In the genomic region with DNA sequence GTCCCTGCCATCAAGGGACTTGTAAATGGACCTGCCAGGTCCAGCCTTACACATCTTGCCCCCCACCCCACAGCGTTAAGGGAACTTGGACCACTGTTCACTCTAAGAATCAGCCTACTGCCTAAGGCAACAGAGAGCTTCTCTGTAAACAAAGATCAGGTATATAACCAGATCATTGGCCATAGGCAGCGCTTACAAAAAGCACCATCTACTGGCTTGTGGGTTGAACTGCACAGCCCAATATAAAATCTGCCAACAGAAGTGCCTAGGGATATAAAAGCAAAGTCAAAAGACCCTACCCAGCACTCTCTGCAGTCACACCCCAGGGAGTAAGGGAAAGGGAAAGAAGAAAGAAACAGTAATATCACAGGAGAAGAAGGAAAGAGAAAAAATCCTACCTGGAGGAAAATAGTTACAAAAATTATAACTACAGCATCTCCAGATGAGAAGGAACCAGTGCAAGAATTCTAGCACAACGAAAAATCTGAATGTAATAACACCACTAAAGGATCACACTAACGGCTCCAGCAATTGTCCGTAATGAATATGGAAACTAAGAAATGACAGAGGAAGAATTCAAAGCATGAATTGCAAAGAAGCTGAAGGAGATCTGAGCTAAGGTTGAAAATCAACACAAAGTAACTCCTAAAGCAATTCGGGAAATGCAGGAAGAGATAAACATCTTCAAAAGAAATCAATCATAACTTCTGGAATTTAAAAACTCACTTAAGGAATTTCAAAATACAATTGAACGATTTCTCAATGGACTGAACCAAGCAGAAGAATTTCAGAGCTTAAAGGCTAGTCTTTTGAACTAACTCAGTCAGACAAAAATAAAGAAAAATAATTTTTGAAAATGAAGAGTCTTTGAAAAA, we compare ENCODE assay signal across 8 cellular contexts.
DNase-seq lines count a peak whose midpoint lies in the region; ATAC-seq, FAIRE-seq and TF ChIP-seq lines count a peak whose summit lies in the region.

No MANE protein-coding gene starts in this region.

- H3K79me2 ChIP-seq in HepG2 (ENCODE audit: insufficient read depth, low read length): no peaks in the 10 kb centered on the region

- ATAC-seq in GM21619 (IDR thresholded peaks at IDR 0.05; ENCODE audit: unreplicated experiment) (peak; percentile 64), HepG2 (peak; percentile 93), GM21515 (IDR thresholded peaks at IDR 0.05; ENCODE audit: unreplicated experiment) (no peak)

- no peaks in the 10 kb centered on the region for H3K36me3 Mint-ChIP-seq in chondrocyte (ENCODE audit: low read depth)

- POLR2A ChIA-PET in HepG2 (lab: Yijun Ruan, JAX): interaction anchor here (1.0 kb wide), 1 partner anchor 627 kb away, joined by 3 read pairs; no protein-coding TSS in a partner anchor

- H3K4me3 Mint-ChIP-seq in chondrocyte (ENCODE audit: unreplicated experiment): no peak overlapping the region

- peaks cover 3% of the 10 kb centered on the region for H3K4me1 Mint-ChIP-seq in chondrocyte (ENCODE audit: low read depth)

- in situ Hi-C loops in HepG2 (cut with HindIII; ENCODE audit: extremely low pct_ligation_motif_present, low pct_unique_long_range_greater_than_20kb): no loop called here

- no peak overlapping the region for H3K4me3 ChIP-seq in HepG2 (replicated peaks in 1 of 3; ENCODE audit: insufficient read depth in 1 of 3, low read depth in 2 of 3, low read length in 3 of 3)

- no peak overlapping the region for H3K4me2 ChIP-seq in HepG2 (ENCODE audit: low read depth, low read length)

- no peak overlapping the region for H3K27ac Mint-ChIP-seq in chondrocyte (ENCODE audit: unreplicated experiment)

- peak; percentile 95 for DNase-seq in DMS53 (lab: John Stamatoyannopoulos, UW)
- peak; percentile 21 for DNase-seq in NCI-H1092 (lab: John Stamatoyannopoulos, UW)
- peak; percentile 27 for DNase-seq in T1000 (lab: John Stamatoyannopoulos, UW)
- DNase-seq in chondrocyte (ENCODE audit: low spot score): no peak
- DNase-seq in HepG2 (ENCODE audit: low spot score): peak; percentile 51
- DNase-seq in superior temporal gyrus (ENCODE audit: extremely low spot score): peak; percentile 57

- H2AFZ ChIP-seq in HepG2 (ENCODE audit: low read length): no peak overlapping the region

- peak; percentile 77 for TF ChIP-seq RAD21 in HepG2 (CRISPR knock-in tag; IDR thresholded peaks at IDR 0.05)

- TF ChIP-seq EP300 in HepG2 (IDR thresholded peaks at IDR 0.05; ENCODE audit: low read depth in 2 of 2, low read length in 2 of 2): no peak
- TF ChIP-seq EP300 in HepG2 (CRISPR knock-in tag; IDR thresholded peaks at IDR 0.05; ENCODE audit: borderline replicate concordance): no peak

- H3K36me3 ChIP-seq in HepG2 (replicated peaks in 1 of 2; ENCODE audit: control insufficient read depth in 1 of 2, insufficient read depth in 2 of 2, low read length in 2 of 2): no peaks in the 10 kb centered on the region

- H3K9me3 Mint-ChIP-seq in chondrocyte (ENCODE audit: low read depth): peaks cover 4% of the 10 kb centered on the region

- no peak overlapping the region for H3K9ac ChIP-seq in HepG2 (ENCODE audit: insufficient read depth, low read depth, low read length)

- intact Hi-C loops in HepG2 (cut with micrococcal nuclease; ENCODE audit: unreplicated experiment): loop anchor here (2.0 kb wide), 2 partner anchors 305 to 641 kb away; no protein-coding TSS in a partner anchor

- no peaks in the 10 kb centered on the region for H4K20me1 ChIP-seq in HepG2 (ENCODE audit: insufficient read depth, low read length)

- H3K4me1 ChIP-seq in HepG2 (ENCODE audit: insufficient read depth, low read length): peaks cover 10% of the 10 kb centered on the region; the same call in 1 of the 2 replicates

- no TSS peak for BruUV-seq in HepG2 (replicated peaks; lab: Mats Ljungman, UMichigan)

- H3K27me3 ChIP-seq in HepG2 (ENCODE audit: control insufficient read depth in 1 of 2, insufficient read depth in 2 of 2, low read length in 2 of 2): 0 out of 5 replicates have a peak, but pooled peaks cover 0 to 3% of the 10 kb centered on the region in 2 experiments

- peak; percentile 76 for FAIRE-seq in HepG2 (lab: Jason Lieb, UNC)

- no peak overlapping the region for H3K27ac ChIP-seq in HepG2 (ENCODE audit: extremely low read length, insufficient read depth, low read length)

- TF ChIP-seq CTCF in chondrocyte (IDR thresholded peaks at IDR 0.05): peak; percentile 86
- peak; percentile 84 for TF ChIP-seq CTCF in HepG2 (CRISPR knock-in tag; IDR thresholded peaks at IDR 0.05)

- H3K9me3 ChIP-seq in HepG2 (ENCODE audit: low read length): no peaks in the 10 kb centered on the region

- TF ChIP-seq POLR2A in HepG2 (IDR thresholded peaks at IDR 0.05; ENCODE audit: insufficient read depth in 1 of 2, low read depth in 2 of 2, low read length in 2 of 2): no peak

- no peaks in the 10 kb centered on the region for H3K27me3 Mint-ChIP-seq in chondrocyte (ENCODE audit: low read depth)

- CTCF ChIA-PET in HepG2 (lab: Yijun Ruan, JAX; ENCODE audit: low intra/inter-chr PET ratio, low total read pairs): interaction anchor here (0.6 to 1.8 kb wide), 3 partner anchors 309 to 642 kb away, joined by 3 to 9 read pairs (median 6); no protein-coding TSS in a partner anchor

- 11% methylated on average over 7 of the region's 7 CpGs for WGBS in HepG2 (ENCODE audit: low lambda C conversion rate)

TF ChIP-seq in HepG2, 621 proteins besides CTCF, POLR2A, EP300 and RAD21 (continues in another document):
- TF ChIP-seq ZNF703 (CRISPR knock-in tag; IDR thresholded peaks at IDR 0.05; ENCODE audit: borderline replicate concordance) (no peak), PTBP1 (IDR thresholded peaks at IDR 0.05; ENCODE audit: low read depth, low read length, poor library complexity, severe bottlenecking) (no peak), TARDBP (CRISPR knock-in tag; IDR thresholded peaks at IDR 0.05) (peak; percentile 34; the same call in 1 of the 2 replicates)
- TF ChIP-seq, protein P1, sequence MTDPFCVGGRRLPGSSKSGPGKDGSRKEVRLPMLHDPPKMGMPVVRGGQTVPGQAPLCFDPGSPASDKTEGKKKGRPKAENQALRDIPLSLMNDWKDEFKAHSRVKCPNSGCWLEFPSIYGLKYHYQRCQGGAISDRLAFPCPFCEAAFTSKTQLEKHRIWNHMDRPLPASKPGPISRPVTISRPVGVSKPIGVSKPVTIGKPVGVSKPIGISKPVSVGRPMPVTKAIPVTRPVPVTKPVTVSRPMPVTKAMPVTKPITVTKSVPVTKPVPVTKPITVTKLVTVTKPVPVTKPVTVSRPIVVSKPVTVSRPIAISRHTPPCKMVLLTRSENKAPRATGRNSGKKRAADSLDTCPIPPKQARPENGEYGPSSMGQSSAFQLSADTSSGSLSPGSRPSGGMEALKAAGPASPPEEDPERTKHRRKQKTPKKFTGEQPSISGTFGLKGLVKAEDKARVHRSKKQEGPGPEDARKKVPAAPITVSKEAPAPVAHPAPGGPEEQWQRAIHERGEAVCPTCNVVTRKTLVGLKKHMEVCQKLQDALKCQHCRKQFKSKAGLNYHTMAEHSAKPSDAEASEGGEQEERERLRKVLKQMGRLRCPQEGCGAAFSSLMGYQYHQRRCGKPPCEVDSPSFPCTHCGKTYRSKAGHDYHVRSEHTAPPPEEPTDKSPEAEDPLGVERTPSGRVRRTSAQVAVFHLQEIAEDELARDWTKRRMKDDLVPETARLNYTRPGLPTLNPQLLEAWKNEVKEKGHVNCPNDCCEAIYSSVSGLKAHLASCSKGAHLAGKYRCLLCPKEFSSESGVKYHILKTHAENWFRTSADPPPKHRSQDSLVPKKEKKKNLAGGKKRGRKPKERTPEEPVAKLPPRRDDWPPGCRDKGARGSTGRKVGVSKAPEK (CRISPR knock-in tag; IDR thresholded peaks at IDR 0.05; ENCODE audit: borderline replicate concordance): no peak
